8 cellular contexts compared by ENCODE assay signal in the genomic region with DNA sequence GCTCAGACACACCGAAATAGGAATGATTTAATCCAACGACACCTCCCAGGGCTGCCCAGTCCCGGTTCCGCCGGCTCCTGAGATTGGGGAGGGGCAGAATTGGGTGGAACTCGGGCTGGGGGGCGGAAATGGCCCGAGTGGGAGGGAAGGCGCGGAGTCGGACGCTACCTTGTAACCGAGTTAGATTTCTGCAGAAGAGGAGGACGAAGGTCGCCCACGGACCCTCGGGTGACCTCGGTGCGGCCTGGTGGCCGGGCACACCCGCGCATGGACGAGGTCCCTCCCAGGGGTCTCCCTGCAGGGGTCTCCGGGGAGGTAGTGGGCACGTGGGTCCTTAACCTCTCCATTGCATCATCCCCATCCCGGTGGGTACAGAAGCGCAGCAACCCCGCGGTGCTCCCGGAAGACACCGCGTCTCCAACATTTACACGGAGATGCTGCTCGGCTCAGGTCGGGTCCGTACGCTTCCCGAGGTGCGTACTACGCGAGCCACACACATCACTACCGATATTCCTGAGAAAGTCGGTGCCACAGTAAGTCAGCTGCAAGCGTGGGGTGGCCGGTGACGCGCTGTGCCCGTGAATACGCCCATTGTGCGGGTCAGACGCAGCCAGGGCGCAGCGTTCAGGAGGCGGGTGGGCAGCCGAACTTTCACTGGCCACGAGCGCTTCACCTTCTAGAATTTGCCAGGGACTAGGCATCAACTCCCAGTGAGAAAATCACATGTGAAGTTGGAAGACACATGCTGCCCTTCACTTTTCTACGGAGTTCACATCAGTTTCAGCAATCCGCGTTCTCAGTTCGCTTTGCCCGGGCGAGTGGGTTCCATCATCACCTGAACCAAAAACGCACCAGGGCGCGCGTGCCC. TPM values are rescaled to one million over a fixed set of nuclear protein-coding genes. Genes with fewer than 3 reads are reported as not detected.
DNase-seq lines count a peak whose midpoint lies in the region; ATAC-seq and TF ChIP-seq lines count a peak whose summit lies in the region.

No MANE protein-coding gene starts in this region.

- H3K4me1 ChIP-seq in NT2/D1 (ENCODE audit: insufficient read depth, insufficient read length) (peaks cover 3% of the 10 kb centered on the region), adrenal gland (replicated peaks in 1 of 2) (peaks cover 13 to 37% of the 10 kb centered on the region in 2 donors), hepatocyte (ENCODE audit: insufficient read depth) (peaks cover 30% of the 10 kb centered on the region)

- TF ChIP-seq POLR2A in adrenal gland (IDR thresholded peaks at IDR 0.05) = peak in 1 of 2 donors; percentile 51

- H3K27ac Mint-ChIP-seq in CD4-positive, alpha-beta T cell = peak overlapping the region; percentile 82

- H3K4me3 ChIP-seq in NT2/D1 (ENCODE audit: insufficient read length, low read depth) (peak overlapping the region; percentile 68), adrenal gland (peak overlapping the region; percentile 30 to 95 (median 48)), hepatocyte (peak overlapping the region; percentile 73), retinal pigment epithelial cell (ENCODE audit: low read length) (peak overlapping the region; percentile 89)

- DNase-seq in CD4-positive, alpha-beta T cell = peak in 5 of 10 experiments; percentile 13 to 39 (median 17)
- DNase-seq in H4 (ENCODE audit: low spot score) (peak; percentile 51), NT2/D1 (ENCODE audit: low read depth, low spot score) (no peak), adrenal gland (peak; percentile 53 to 79 (median 64)), hepatocyte (ENCODE audit: low spot score) (peak; percentile 55), retinal pigment epithelial cell (ENCODE audit: low read depth) (no peak)

- peak overlapping the region; percentile 95 for H3K4me3 Mint-ChIP-seq in CD4-positive, alpha-beta T cell

- peaks cover 13% of the 10 kb centered on the region for H3K27me3 ChIP-seq in CD4-positive, alpha-beta T cell (ENCODE audit: control insufficient read depth, insufficient read depth, low read length)
- H3K27me3 ChIP-seq in NT2/D1 (ENCODE audit: insufficient read depth, insufficient read length) (peaks cover 4% of the 10 kb centered on the region), adrenal gland (no peaks in the 10 kb centered on the region), hepatocyte (no peaks in the 10 kb centered on the region)

- CTCF ChIA-PET in CD4-positive, alpha-beta T cell (lab: Charles Lee) = no interaction called here

- H3K9ac ChIP-seq in NT2/D1 (ENCODE audit: insufficient read length, low read depth) = peak overlapping the region; percentile 74

- peak overlapping the region; percentile 26 for H2AFZ ChIP-seq in hepatocyte

- peaks cover 36% of the 10 kb centered on the region for H4K20me1 ChIP-seq in hepatocyte (ENCODE audit: insufficient read depth, poor library complexity, severe bottlenecking)

- H3K4me1 Mint-ChIP-seq in CD4-positive, alpha-beta T cell (ENCODE audit: low read depth) = peaks cover 66% of the 10 kb centered on the region

- H3K36me3 Mint-ChIP-seq in CD4-positive, alpha-beta T cell (ENCODE audit: low read depth) = peaks cover 31% of the 10 kb centered on the region

- no peaks in the 10 kb centered on the region for H3K9me2 ChIP-seq in hepatocyte (replicated peaks; ENCODE audit: insufficient read depth)

- POLR2A ChIA-PET in CD4-positive, alpha-beta T cell (lab: Charles Lee) = interaction anchor here (0.9 to 1.1 kb wide), 3 partner anchors 24 to 91 kb away, joined by 3 to 4 read pairs (median 4); no protein-coding TSS in a partner anchor

- no peak for TF ChIP-seq CTCF in CD4-positive, alpha-beta T cell (IDR thresholded peaks at IDR 0.05)
- no peak for TF ChIP-seq CTCF in adrenal gland (IDR thresholded peaks at IDR 0.05)
- no peak for TF ChIP-seq CTCF in hepatocyte (IDR thresholded peaks at IDR 0.05; ENCODE audit: poor library complexity)
- TF ChIP-seq CTCF in retinal pigment epithelial cell (conservative IDR thresholded peaks at IDR 0.05; ENCODE audit: low read depth, low read length) = no peak

- no peaks in the 10 kb centered on the region for H3K36me3 ChIP-seq in NT2/D1 (ENCODE audit: insufficient read depth, insufficient read length, low read length)
- no peaks in the 10 kb centered on the region for H3K36me3 ChIP-seq in adrenal gland (replicated peaks in 1 of 2)
- H3K36me3 ChIP-seq in hepatocyte (replicated peaks; ENCODE audit: insufficient read depth, low read depth) = no peaks in the 10 kb centered on the region

- WGBS in adrenal gland, 4 donors = 0 to 2% (median 0%) methylated on average over 33 to 67 of the region's 67 CpGs
- WGBS in hepatocyte (ENCODE audit: low lambda C conversion rate, missing lambda C conversion rate) = under 1% methylated on average over 51 of the region's 67 CpGs

- ATAC-seq in CD4-positive, alpha-beta T cell (ENCODE audit: poor library complexity) = peak; percentile 5
- no peak for ATAC-seq in HG03571 (IDR thresholded peaks at IDR 0.05; ENCODE audit: unreplicated experiment)
- ATAC-seq in HG03095 (IDR thresholded peaks at IDR 0.05; ENCODE audit: unreplicated experiment) = no peak

- H3K9me3 Mint-ChIP-seq in CD4-positive, alpha-beta T cell = no peaks in the 10 kb centered on the region

- intact Hi-C loops in CD4-positive, alpha-beta T cell (cut with DNase I, micrococcal nuclease) = loop anchor here (2.0 to 10.0 kb wide), 4 partner anchors 41 to 1897 kb away; a partner anchor contains a TSS
- intact Hi-C loops in adrenal gland (cut with DNase I) = no loop called here

- H3K27ac ChIP-seq in CD4-positive, alpha-beta T cell (ENCODE audit: low read depth, low read length) = peak overlapping the region; percentile 37
- H3K27ac ChIP-seq in adrenal gland (peak overlapping the region; percentile 58 to 95 (median 89)), hepatocyte (peak overlapping the region; percentile 94)

- H3K4me2 ChIP-seq in hepatocyte = peak overlapping the region; percentile 93

- H3K9me3 ChIP-seq in CD4-positive, alpha-beta T cell (ENCODE audit: control insufficient read depth, low read length) = no peaks in the 10 kb centered on the region
- H3K9me3 ChIP-seq in NT2/D1 (ENCODE audit: insufficient read depth, low read length) = no peaks in the 10 kb centered on the region
- H3K9me3 ChIP-seq in adrenal gland (replicated peaks in 1 of 3) = no peaks in the 10 kb centered on the region
- no peaks in the 10 kb centered on the region for H3K9me3 ChIP-seq in hepatocyte (ENCODE audit: low read depth)

- H3K27me3 Mint-ChIP-seq in CD4-positive, alpha-beta T cell = peaks cover 78% of the 10 kb centered on the region

- peaks cover 45% of the 10 kb centered on the region for H3K79me2 ChIP-seq in hepatocyte

RNA-seq across cellular contexts. Expression of a gene that starts 3.0 kb away (rescaled TPM):
- 10 to 100 TPM; 22.4 to 29.3 TPM for total RNA-seq in CD4-positive, alpha-beta T cell
- total RNA-seq in H4 (2014; rRNA removed; shearing (Covaris generic)) = 7.0 and 7.4 TPM in 2 replicates
- total RNA-seq in adrenal gland (10 to 100 TPM; 23.8 to 60.1 (median 36.2) TPM), hepatocyte (19.8 and 29.2 TPM in 2 replicates)
- polyA plus RNA-seq in adrenal gland (10 to 100 TPM in 2 of 3 donors, 1 to 10 TPM in 1; 8.6 to 18.0 (median 15.0) TPM), hepatocyte (18.2 and 22.7 TPM in 2 replicates)

Comparison
In these comparisons a context has a peak if more than half of its experiments do, and no peak if none do; other contexts are left out.
1. DNase-seq: peak in H4 (single experiment), adrenal gland (7 of 7) and hepatocyte (single experiment); none in NT2/D1 (single experiment) and retinal pigment epithelial cell (single experiment).
2. H3K27ac ChIP-seq: peak in every context shown above with its lines; median percentile 94 in hepatocyte; 89 in adrenal gland; 37 in CD4-positive, alpha-beta T cell.
3. intact Hi-C loops: an anchor here in CD4-positive, alpha-beta T cell (2.0 to 10.0 kb wide); none called in adrenal gland.
4. Peak in every context shown above with its lines, with median percentiles within 50 percentile points of each other: H3K4me3 ChIP-seq.